Comparison of ENCODE assay signal across 1 cellular context in the genomic region with DNA sequence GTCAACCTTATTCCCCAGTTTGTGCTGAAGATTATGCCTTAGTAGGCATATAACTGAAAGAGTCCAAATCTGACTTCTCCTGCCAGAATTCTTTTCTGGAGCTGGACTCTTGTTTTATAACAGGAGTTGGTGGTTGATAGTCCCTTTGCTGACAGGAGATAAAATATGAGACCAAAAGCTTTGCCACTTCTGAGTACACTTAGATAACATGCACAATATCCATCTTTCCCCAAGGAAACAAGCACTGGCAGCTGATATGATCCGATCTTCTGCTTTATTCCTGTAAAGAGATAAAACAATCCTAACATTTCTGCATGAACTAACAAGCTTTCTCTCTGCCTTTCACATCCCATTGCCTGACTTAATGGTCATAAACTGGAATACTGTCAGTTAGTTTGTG.
A peak's percentile ranks its signal among the peaks of the same experiment; 100 is the strongest.
TF ChIP-seq lines count a peak whose summit lies in the region.

No MANE protein-coding gene starts in this region.

TF ChIP-seq in K562, 482 proteins besides CTCF, POLR2A, EP300 and RAD21 (continued from another document):
- TF ChIP-seq, protein P1, sequence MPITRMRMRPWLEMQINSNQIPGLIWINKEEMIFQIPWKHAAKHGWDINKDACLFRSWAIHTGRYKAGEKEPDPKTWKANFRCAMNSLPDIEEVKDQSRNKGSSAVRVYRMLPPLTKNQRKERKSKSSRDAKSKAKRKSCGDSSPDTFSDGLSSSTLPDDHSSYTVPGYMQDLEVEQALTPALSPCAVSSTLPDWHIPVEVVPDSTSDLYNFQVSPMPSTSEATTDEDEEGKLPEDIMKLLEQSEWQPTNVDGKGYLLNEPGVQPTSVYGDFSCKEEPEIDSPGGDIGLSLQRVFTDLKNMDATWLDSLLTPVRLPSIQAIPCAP (CRISPR knock-in tag; IDR thresholded peaks at IDR 0.05; ENCODE audit: borderline replicate concordance): no peak
- TF ChIP-seq TBL1XR1 (IDR thresholded peaks at IDR 0.05; ENCODE audit: low read length in 2 of 2) (no peak), CBFA2T3 (IDR thresholded peaks at IDR 0.05) (peak; percentile 79), RBM34 (IDR thresholded peaks at IDR 0.05; ENCODE audit: borderline replicate concordance, insufficient read depth, low read length) (no peak), MBD2 (IDR thresholded peaks at IDR 0.05; ENCODE audit: borderline replicate concordance, low read depth) (no peak), CBFA2T2 (conservative IDR thresholded peaks at IDR 0.05) (peak; percentile 60), ZNF766 (CRISPR knock-in tag; conservative IDR thresholded peaks at IDR 0.05) (no peak), ZNF124 (CRISPR knock-in tag; IDR thresholded peaks at IDR 0.05) (no peak), ZNF780A (CRISPR knock-in tag; IDR thresholded peaks at IDR 0.05) (no peak)
- TF ChIP-seq, protein P2, sequence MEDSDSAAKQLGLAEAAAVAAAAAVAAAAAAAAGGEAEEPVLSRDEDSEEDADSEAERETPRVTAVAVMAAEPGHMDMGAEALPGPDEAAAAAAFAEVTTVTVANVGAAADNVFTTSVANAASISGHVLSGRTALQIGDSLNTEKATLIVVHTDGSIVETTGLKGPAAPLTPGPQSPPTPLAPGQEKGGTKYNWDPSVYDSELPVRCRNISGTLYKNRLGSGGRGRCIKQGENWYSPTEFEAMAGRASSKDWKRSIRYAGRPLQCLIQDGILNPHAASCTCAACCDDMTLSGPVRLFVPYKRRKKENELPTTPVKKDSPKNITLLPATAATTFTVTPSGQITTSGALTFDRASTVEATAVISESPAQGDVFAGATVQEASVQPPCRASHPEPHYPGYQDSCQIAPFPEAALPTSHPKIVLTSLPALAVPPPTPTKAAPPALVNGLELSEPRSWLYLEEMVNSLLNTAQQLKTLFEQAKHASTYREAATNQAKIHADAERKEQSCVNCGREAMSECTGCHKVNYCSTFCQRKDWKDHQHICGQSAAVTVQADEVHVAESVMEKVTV (CRISPR knock-in tag; IDR thresholded peaks at IDR 0.05): no peak
